12 cellular contexts compared by ENCODE assay signal in the genomic region with DNA sequence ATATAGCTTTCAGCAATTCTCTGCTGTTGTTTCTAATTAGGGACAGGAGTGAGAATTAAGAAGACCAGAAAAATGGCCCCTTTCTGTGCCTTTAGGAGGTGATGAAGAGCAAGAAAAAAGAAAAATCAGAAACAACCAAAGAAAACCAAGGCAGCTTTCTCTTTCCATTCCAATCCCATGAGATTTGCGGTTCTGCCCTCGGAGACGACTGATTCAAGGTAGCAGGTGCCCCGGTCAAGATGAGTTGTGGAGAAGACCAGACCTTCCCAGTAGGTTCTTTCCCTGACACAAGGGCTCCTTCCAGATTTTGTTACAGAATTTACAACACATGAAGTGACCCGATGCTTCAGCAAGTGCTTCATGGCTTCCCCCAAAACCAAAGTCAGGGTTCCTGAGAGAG. TPM values are rescaled to one million over a fixed set of nuclear protein-coding genes. Genes with fewer than 3 reads are reported as not detected.
DNase-seq lines count a peak whose midpoint lies in the region; ATAC-seq and TF ChIP-seq lines count a peak whose summit lies in the region.
"Had no signal": no experiment of that assay in that cellular context is flagged by ENCODE, and none has a peak within 500 bp of the region (broad histone marks: within the 10 kb centered on the region; RNA-seq: fewer than 3 reads in every experiment).

No MANE protein-coding gene starts in this region.

- H3K27ac Mint-ChIP-seq in activated T-helper 17 cell treated with anti-CD3 and anti-CD28 coated beads, Interleukin-2, amount 50 U/mL, for 72 hours, result no peak overlapping the region

- H3K4me3 Mint-ChIP-seq in activated T-helper 17 cell treated with anti-CD3 and anti-CD28 coated beads, Interleukin-2, amount 50 U/mL, for 72 hours, result peak overlapping the region; percentile 50

- TF ChIP-seq CTCF in GM06990 (IDR thresholded peaks at IDR 0.05; ENCODE audit: insufficient read depth, low read length, poor library complexity, severe bottlenecking), result peak; percentile 36

- peak; percentile 72 for DNase-seq in GM06990 (ENCODE audit: extremely low read depth, insufficient read length)
- no peak for DNase-seq in NCI-H2171 treated with DMSO at 0.1 percent for 48 hours (lab: John Stamatoyannopoulos, UW)
- DNase-seq in activated CD4-positive, CD25-positive, alpha-beta regulatory T cell treated with anti-CD3 and anti-CD28 coated beads, Interleukin-2, amount 50 U/mL, for 72 hours, result no peak
- no peak for DNase-seq in NCI-H524 treated with DMSO at 0.1 percent for 48 hours (lab: John Stamatoyannopoulos, UW)
- DNase-seq in NOMO-1 treated with DMSO at 0.1 percent for 48 hours (lab: John Stamatoyannopoulos, UW; ENCODE audit: unreplicated experiment), result no peak
- DNase-seq: activated CD8-positive, alpha-beta memory T cell treated with anti-CD3 and anti-CD28 coated beads, Interleukin-2, amount 50 U/mL, for 48 hours; stimulated activated CD4-positive, alpha-beta T cell treated with anti-CD3 and anti-CD28 coated beads, Interleukin-12 subunit alpha, Interleukin-12 subunit beta, amount 100 ng/mL, for 4 hours had no signal

- no peaks in the 10 kb centered on the region; the same call in 1 of the 2 replicates for H3K36me3 ChIP-seq in GM06990 (ENCODE audit: control insufficient read depth, insufficient read depth, low read length)
- H3K36me3 ChIP-seq: tibial artery had no signal

- no peaks in the 10 kb centered on the region for H3K9me3 Mint-ChIP-seq in activated T-helper 17 cell treated with anti-CD3 and anti-CD28 coated beads, Interleukin-2, amount 50 U/mL, for 72 hours

- no peaks in the 10 kb centered on the region for H3K36me3 Mint-ChIP-seq in activated T-helper 17 cell treated with anti-CD3 and anti-CD28 coated beads, Interleukin-2, amount 50 U/mL, for 72 hours (ENCODE audit: low read depth)

- peaks cover 5% of the 10 kb centered on the region for H3K4me1 Mint-ChIP-seq in activated T-helper 17 cell treated with anti-CD3 and anti-CD28 coated beads, Interleukin-2, amount 50 U/mL, for 72 hours

- peak overlapping the region; percentile 36 for H3K4me3 ChIP-seq in GM06990 (replicated peaks; ENCODE audit: low read depth, low read length)
- H3K4me3 ChIP-seq: tibial artery had no signal

- no peaks in the 10 kb centered on the region for H3K27me3 ChIP-seq in GM06990 (replicated peaks; ENCODE audit: control insufficient read depth, insufficient read depth, low read length)
- H3K27me3 ChIP-seq: tibial artery had no signal

- no peaks in the 10 kb centered on the region for H3K27me3 Mint-ChIP-seq in activated T-helper 17 cell treated with anti-CD3 and anti-CD28 coated beads, Interleukin-2, amount 50 U/mL, for 72 hours

- ATAC-seq in GM19324 (IDR thresholded peaks at IDR 0.05; ENCODE audit: low FRiP score, unreplicated experiment) (peak; percentile 12), HG02981 (IDR thresholded peaks at IDR 0.05; ENCODE audit: unreplicated experiment) (peak; percentile 26)
- no peak for ATAC-seq in activated T-helper 17 cell treated with anti-CD3 and anti-CD28 coated beads, Interleukin-2, amount 50 U/mL, for 72 hours (replicated peaks)

RNA-seq across cellular contexts. Expression of a gene that starts 21.9 kb away (rescaled TPM):
- under 1 TPM in 1 of 2 donors, not detected in 1; 0.19 TPM for total RNA-seq in activated T-helper 17 cell treated with anti-CD3 and anti-CD28 coated beads, Interleukin-2, amount 50 U/mL, for 72 hours
- total RNA-seq: HT1080 had no signal

RNA-seq across cellular contexts. Expression of a gene that starts 43.7 kb away (rescaled TPM):
- total RNA-seq in activated T-helper 17 cell treated with anti-CD3 and anti-CD28 coated beads, Interleukin-2, amount 50 U/mL, for 72 hours, result 1 to 10 TPM; 2.1 to 5.9 TPM
- total RNA-seq: HT1080 had no signal
